ENCODE assay signal across 1 cellular context in the genomic region with DNA sequence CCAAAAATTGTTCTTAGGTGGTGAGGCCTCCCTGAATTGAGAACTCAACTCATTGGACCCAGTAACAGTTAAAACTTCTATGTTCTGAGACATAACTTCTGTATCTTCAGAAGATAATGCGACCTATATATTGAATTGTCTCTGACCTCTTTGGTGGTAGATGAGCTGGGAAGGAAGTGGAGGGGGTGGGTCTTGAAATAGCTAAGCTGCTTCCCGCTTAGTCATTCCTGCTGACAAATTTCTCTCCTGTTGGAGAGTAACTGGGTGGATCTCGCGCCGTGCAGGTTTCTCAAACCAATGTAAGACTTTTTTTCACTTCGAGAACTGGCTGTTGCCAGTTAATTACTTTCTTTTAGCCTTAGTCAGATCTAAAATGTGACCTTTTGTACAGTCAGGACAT.
TF ChIP-seq lines count a peak whose summit lies in the region.

No MANE protein-coding gene starts in this region.

TF ChIP-seq in WTC11, 78 proteins besides CTCF, POLR2A, EP300 and RAD21 (continued from another document):
- TF ChIP-seq, protein P1, sequence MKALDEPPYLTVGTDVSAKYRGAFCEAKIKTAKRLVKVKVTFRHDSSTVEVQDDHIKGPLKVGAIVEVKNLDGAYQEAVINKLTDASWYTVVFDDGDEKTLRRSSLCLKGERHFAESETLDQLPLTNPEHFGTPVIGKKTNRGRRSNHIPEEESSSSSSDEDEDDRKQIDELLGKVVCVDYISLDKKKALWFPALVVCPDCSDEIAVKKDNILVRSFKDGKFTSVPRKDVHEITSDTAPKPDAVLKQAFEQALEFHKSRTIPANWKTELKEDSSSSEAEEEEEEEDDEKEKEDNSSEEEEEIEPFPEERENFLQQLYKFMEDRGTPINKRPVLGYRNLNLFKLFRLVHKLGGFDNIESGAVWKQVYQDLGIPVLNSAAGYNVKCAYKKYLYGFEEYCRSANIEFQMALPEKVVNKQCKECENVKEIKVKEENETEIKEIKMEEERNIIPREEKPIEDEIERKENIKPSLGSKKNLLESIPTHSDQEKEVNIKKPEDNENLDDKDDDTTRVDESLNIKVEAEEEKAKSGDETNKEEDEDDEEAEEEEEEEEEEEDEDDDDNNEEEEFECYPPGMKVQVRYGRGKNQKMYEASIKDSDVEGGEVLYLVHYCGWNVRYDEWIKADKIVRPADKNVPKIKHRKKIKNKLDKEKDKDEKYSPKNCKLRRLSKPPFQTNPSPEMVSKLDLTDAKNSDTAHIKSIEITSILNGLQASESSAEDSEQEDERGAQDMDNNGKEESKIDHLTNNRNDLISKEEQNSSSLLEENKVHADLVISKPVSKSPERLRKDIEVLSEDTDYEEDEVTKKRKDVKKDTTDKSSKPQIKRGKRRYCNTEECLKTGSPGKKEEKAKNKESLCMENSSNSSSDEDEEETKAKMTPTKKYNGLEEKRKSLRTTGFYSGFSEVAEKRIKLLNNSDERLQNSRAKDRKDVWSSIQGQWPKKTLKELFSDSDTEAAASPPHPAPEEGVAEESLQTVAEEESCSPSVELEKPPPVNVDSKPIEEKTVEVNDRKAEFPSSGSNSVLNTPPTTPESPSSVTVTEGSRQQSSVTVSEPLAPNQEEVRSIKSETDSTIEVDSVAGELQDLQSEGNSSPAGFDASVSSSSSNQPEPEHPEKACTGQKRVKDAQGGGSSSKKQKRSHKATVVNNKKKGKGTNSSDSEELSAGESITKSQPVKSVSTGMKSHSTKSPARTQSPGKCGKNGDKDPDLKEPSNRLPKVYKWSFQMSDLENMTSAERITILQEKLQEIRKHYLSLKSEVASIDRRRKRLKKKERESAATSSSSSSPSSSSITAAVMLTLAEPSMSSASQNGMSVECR (CRISPR knock-in tag; IDR thresholded peaks at IDR 0.05; ENCODE audit: borderline replicate concordance) = no peak
- no peak for TF ChIP-seq ZNF317 (CRISPR knock-in tag; IDR thresholded peaks at IDR 0.05; ENCODE audit: borderline replicate concordance, low read depth)
- TF ChIP-seq NFYB (CRISPR knock-in tag; conservative IDR thresholded peaks at IDR 0.05; ENCODE audit: low read depth) = no peak
- TF ChIP-seq MXD4 (CRISPR knock-in tag; IDR thresholded peaks at IDR 0.05; ENCODE audit: borderline replicate concordance) = no peak
- TF ChIP-seq, protein P2, sequence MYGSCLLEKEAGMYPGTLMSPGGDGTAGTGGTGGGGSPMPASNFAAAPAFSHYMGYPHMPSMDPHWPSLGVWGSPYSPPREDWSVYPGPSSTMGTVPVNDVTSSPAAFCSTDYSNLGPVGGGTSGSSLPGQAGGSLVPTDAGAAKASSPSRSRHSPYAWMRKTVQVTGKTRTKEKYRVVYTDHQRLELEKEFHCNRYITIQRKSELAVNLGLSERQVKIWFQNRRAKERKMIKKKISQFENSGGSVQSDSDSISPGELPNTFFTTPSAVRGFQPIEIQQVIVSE (CRISPR knock-in tag; IDR thresholded peaks at IDR 0.05; ENCODE audit: borderline replicate concordance) = no peak
- no peak for TF ChIP-seq NR2C2 (CRISPR knock-in tag; IDR thresholded peaks at IDR 0.05)
- no peak for TF ChIP-seq USF2 (CRISPR knock-in tag; IDR thresholded peaks at IDR 0.05)
- TF ChIP-seq JUN (CRISPR knock-in tag; IDR thresholded peaks at IDR 0.05) = no peak
- no peak for TF ChIP-seq OVOL2 (CRISPR knock-in tag; IDR thresholded peaks at IDR 0.05; ENCODE audit: borderline replicate concordance)
- TF ChIP-seq, protein P3, sequence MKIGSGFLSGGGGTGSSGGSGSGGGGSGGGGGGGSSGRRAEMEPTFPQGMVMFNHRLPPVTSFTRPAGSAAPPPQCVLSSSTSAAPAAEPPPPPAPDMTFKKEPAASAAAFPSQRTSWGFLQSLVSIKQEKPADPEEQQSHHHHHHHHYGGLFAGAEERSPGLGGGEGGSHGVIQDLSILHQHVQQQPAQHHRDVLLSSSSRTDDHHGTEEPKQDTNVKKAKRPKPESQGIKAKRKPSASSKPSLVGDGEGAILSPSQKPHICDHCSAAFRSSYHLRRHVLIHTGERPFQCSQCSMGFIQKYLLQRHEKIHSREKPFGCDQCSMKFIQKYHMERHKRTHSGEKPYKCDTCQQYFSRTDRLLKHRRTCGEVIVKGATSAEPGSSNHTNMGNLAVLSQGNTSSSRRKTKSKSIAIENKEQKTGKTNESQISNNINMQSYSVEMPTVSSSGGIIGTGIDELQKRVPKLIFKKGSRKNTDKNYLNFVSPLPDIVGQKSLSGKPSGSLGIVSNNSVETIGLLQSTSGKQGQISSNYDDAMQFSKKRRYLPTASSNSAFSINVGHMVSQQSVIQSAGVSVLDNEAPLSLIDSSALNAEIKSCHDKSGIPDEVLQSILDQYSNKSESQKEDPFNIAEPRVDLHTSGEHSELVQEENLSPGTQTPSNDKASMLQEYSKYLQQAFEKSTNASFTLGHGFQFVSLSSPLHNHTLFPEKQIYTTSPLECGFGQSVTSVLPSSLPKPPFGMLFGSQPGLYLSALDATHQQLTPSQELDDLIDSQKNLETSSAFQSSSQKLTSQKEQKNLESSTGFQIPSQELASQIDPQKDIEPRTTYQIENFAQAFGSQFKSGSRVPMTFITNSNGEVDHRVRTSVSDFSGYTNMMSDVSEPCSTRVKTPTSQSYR (CRISPR knock-in tag; IDR thresholded peaks at IDR 0.05) = no peak
- no peak for TF ChIP-seq TP53 (CRISPR knock-in tag; IDR thresholded peaks at IDR 0.05)
- TF ChIP-seq FOXK1 (CRISPR knock-in tag; IDR thresholded peaks at IDR 0.05) = no peak
- no peak for TF ChIP-seq ELF4 (CRISPR knock-in tag; IDR thresholded peaks at IDR 0.05; ENCODE audit: low read depth)
